In the genomic region with DNA sequence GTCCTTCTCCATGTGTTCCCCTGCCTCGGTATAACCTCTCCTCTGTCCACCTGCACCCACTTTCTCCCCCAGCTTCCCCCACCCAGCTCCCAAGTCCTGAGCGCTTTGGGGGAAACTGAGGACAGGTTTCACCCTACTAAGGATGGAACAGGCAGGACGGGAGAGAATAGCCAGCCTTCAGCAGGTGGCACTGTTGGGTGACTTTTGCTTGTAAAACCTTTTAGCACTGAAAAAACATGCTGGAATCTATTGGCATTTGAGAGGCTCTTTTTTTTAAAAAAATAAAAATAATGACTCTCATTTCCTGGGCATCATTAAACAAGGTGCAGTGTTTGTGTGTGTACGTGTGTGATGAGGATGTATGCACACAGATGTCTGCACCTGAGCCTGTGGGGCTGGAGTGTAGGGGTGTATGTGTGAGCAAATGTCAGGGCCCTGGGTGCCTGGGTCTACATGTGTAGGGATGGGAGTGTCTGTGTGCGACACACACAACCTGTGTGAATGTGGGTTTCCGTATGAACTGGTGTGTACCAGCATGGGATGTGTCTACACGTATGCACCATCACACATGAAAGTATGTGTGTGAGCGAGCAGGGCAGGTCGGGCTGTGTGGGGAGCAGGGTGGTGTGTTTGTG, we compare ENCODE assay signal across 8 cellular contexts.
DNase-seq lines count a peak whose midpoint lies in the region; ATAC-seq, FAIRE-seq and TF ChIP-seq lines count a peak whose summit lies in the region.

No MANE protein-coding gene starts in this region.

- no peak overlapping the region for H2BK20ac ChIP-seq in H1 (ENCODE audit: low read length)

- H2BK12ac ChIP-seq in H1 (ENCODE audit: low read depth, low read length) = peak overlapping the region; percentile 78; the same call in 1 of the 2 replicates

- H3K9me3 ChIP-seq in OCI-LY3 (ENCODE audit: insufficient read depth, low read length) = no peaks in the 10 kb centered on the region
- H3K9me3 ChIP-seq in H1 (ENCODE audit: insufficient read depth in 2 of 2, low read depth in 1 of 2, low read length in 1 of 2) = no peaks in the 10 kb centered on the region

- peak overlapping the region; percentile 91 for H3K9ac ChIP-seq in OCI-LY3 (ENCODE audit: low read length)
- no peak overlapping the region for H3K9ac ChIP-seq in H1 (replicated peaks in 1 of 4; ENCODE audit: extremely low read depth in 1 of 4, low read depth in 3 of 4, low read length in 3 of 4)

- H2AFZ ChIP-seq in OCI-LY3 (ENCODE audit: low read depth, low read length) = no peak overlapping the region
- no peak overlapping the region for H2AFZ ChIP-seq in H1 (ENCODE audit: low read length)

- H3K4me2 ChIP-seq in OCI-LY3 (ENCODE audit: low read length) = peak overlapping the region; percentile 93
- H3K4me2 ChIP-seq in H1 (ENCODE audit: insufficient read depth in 1 of 2, low read depth in 2 of 2, low read length in 2 of 2) = no peak overlapping the region

- H3K23me2 ChIP-seq in H1 (ENCODE audit: low read depth, low read length) = no peaks in the 10 kb centered on the region; the same call in 1 of the 2 replicates

- H3K18ac ChIP-seq in H1 (ENCODE audit: extremely low read depth, low read length) = no peak overlapping the region

- no peak overlapping the region for H3K23ac ChIP-seq in H1 (ENCODE audit: insufficient read length)

- no peaks in the 10 kb centered on the region for H4K20me1 ChIP-seq in OCI-LY3 (ENCODE audit: insufficient read depth, low read length)
- no peaks in the 10 kb centered on the region for H4K20me1 ChIP-seq in H1 (replicated peaks in 1 of 2; ENCODE audit: control insufficient read depth in 1 of 2, insufficient read depth in 2 of 2, low read length in 2 of 2)

- H3K27ac ChIP-seq in OCI-LY3 (ENCODE audit: low read length) (peak overlapping the region; percentile 88), H1 (ENCODE audit: low read depth, low read length) (no peak overlapping the region)

- no peak overlapping the region for H3K56ac ChIP-seq in H1 (replicated peaks; ENCODE audit: insufficient read length, low read depth, low read length)

- peaks cover 20% of the 10 kb centered on the region for H3K36me3 ChIP-seq in OCI-LY3 (replicated peaks; ENCODE audit: low read depth, low read length)
- H3K36me3 ChIP-seq in H1 (ENCODE audit: control insufficient read depth in 2 of 4, insufficient read depth in 4 of 4, low read length in 3 of 4) = no peaks in the 10 kb centered on the region

- POLR2A ChIA-PET in H1 (lab: Charles Lee; ENCODE audit: partially characterized antibody) = interaction anchor here (1.0 kb wide), 1 partner anchor 664 kb away, joined by 3 read pairs; no protein-coding TSS in a partner anchor

- H2BK120ac ChIP-seq in H1 (replicated peaks; ENCODE audit: low read depth, low read length) = no peak overlapping the region

- TF ChIP-seq EP300 in H1 (IDR thresholded peaks at IDR 0.05; ENCODE audit: borderline replicate concordance in 1 of 2, low read depth in 2 of 2, low read length in 2 of 2) = no peak

- DNase-seq in AG08395 (ENCODE audit: low spot score) (peak; percentile 67), GM12864 (ENCODE audit: low read depth) (no peak), H1 (ENCODE audit: low read depth in 1 of 2, low spot score in 2 of 2) (no peak), middle frontal gyrus (ENCODE audit: extremely low spot score, low spot score) (peak; percentile 52), OCI-M2 (lab: John Stamatoyannopoulos, UW; ENCODE audit: unreplicated experiment) (no peak)

- peak overlapping the region; percentile 44 for H4K91ac ChIP-seq in H1 (replicated peaks; ENCODE audit: insufficient read length, low read length)

- FAIRE-seq in H1 (lab: Jason Lieb, UNC) = no peak

- H3K4me3 ChIP-seq in GM12864 (ENCODE audit: low read depth, low read length) (no peak overlapping the region), OCI-LY3 (ENCODE audit: low read length) (peak overlapping the region; percentile 84), H1 (ENCODE audit: extremely low read depth in 1 of 4, insufficient read depth in 2 of 4, low read depth in 3 of 4, low read length in 4 of 4) (no peak overlapping the region)

- no peak overlapping the region; the same call in 1 of the 2 replicates for H2AK5ac ChIP-seq in H1 (ENCODE audit: low read depth, low read length)

- peaks cover 57% of the 10 kb centered on the region for H3K79me2 ChIP-seq in OCI-LY3 (ENCODE audit: low read length)
- no peaks in the 10 kb centered on the region for H3K79me2 ChIP-seq in H1 (ENCODE audit: control insufficient read depth in 1 of 2, insufficient read depth in 2 of 2, low read length in 2 of 2)

- H3K14ac ChIP-seq in H1 (ENCODE audit: insufficient read length) = no peak overlapping the region

- ATAC-seq in HG03097 (IDR thresholded peaks at IDR 0.05; ENCODE audit: low FRiP score, unreplicated experiment) = no peak
- ATAC-seq in HG03196 (IDR thresholded peaks at IDR 0.05; ENCODE audit: unreplicated experiment) = no peak

- H3K27me3 ChIP-seq in OCI-LY3 (ENCODE audit: low read depth, low read length) (no peaks in the 10 kb centered on the region), H1 (replicated peaks in 1 of 4; ENCODE audit: control insufficient read depth in 3 of 4, extremely low read depth in 1 of 4, insufficient read depth in 3 of 4, low read length in 3 of 4) (no peaks in the 10 kb centered on the region)

- peak; percentile 69 to 74 for TF ChIP-seq RAD21 in H1 (IDR thresholded peaks at IDR 0.05 in 1 of 2, conservative IDR thresholded peaks at IDR 0.05 in 1 of 2; ENCODE audit: low read depth in 2 of 2, low read length in 2 of 2)

- no peaks in the 10 kb centered on the region for H3K79me1 ChIP-seq in H1 (ENCODE audit: low read depth, low read length)

- H2BK15ac ChIP-seq in H1 (ENCODE audit: low read length) = no peak overlapping the region

- no peak overlapping the region for H4K5ac ChIP-seq in H1 (ENCODE audit: insufficient read length, low read depth, low read length)

- H3K4me1 ChIP-seq in OCI-LY3 (ENCODE audit: low read length) (peaks cover 91% of the 10 kb centered on the region), H1 (replicated peaks in 1 of 4; ENCODE audit: control insufficient read depth in 3 of 4, insufficient read depth in 4 of 4, low read length in 3 of 4) (no peaks in the 10 kb centered on the region; a peak in 1 of 7 replicates)

- WGBS in H1 (ENCODE audit: extremely low coverage in 1 of 2, insufficient coverage in 1 of 2, insufficient read length in 1 of 2, insufficient replicate concordance in 2 of 2, low coverage in 1 of 2, low lambda C conversion rate in 2 of 2, missing lambda C conversion rate in 1 of 2), 2 experiments = 86% methylated on average over 9 of the region's 9 CpGs; no CpG with 5 or more reads in 1 of the 2 experiments

- no peak overlapping the region for H4K8ac ChIP-seq in H1 (ENCODE audit: extremely low read depth, insufficient read depth, low read length)

- no peak for TF ChIP-seq POLR2A in H1 (IDR thresholded peaks at IDR 0.05; ENCODE audit: control extremely low read depth in 1 of 2, low read depth in 2 of 2, low read length in 2 of 2)

- no peak overlapping the region for H3K4ac ChIP-seq in H1 (replicated peaks; ENCODE audit: insufficient read length, low read depth, low read length)

- CTCF ChIA-PET in H1 (lab: Charles Lee; ENCODE audit: partially characterized antibody) = interaction anchor here (0.6 to 3.8 kb wide), 19 partner anchors 9 to 977 kb away, joined by 3 to 17 read pairs (median 3); no protein-coding TSS in a partner anchor

- TF ChIP-seq CTCF in GM12864 (IDR thresholded peaks at IDR 0.05; ENCODE audit: low read depth, low read length, missing control alignments) (peak; percentile 29), OCI-LY3 (IDR thresholded peaks at IDR 0.05; ENCODE audit: low read depth, low read length) (peak; percentile 72), H1 (IDR thresholded peaks at IDR 0.05; ENCODE audit: control extremely low read depth in 1 of 3, insufficient read depth in 1 of 3, low read depth in 1 of 3, low read length in 3 of 3) (peak; percentile 46 to 53 (median 47))

- 0 out of 2 replicates have a peak overlapping the region, but pooled peaks have one; percentile 8 for H2BK5ac ChIP-seq in H1 (ENCODE audit: low read depth, low read length)

TF ChIP-seq in H1, 55 proteins besides CTCF, POLR2A, EP300 and RAD21:
- TF ChIP-seq ASH2L (IDR thresholded peaks at IDR 0.05; ENCODE audit: low read length) (no peak), SUZ12 (IDR thresholded peaks at IDR 0.05; ENCODE audit: low read length) (no peak), CTBP2 (IDR thresholded peaks at IDR 0.05; ENCODE audit: borderline replicate concordance, insufficient read depth, insufficient read length, low read length) (no peak), FOSL1 (IDR thresholded peaks at IDR 0.05; ENCODE audit: insufficient read depth, low read depth, low read length) (no peak)

Comparison
In these comparisons a context has a peak if more than half of its experiments do, and no peak if none do; other contexts are left out.
1. DNase-seq: peak in AG08395 (single experiment) and middle frontal gyrus (single experiment); none in GM12864 (single experiment), H1 (0 of 2) and OCI-M2 (single experiment).
2. Peak in every context shown above with its lines, with median percentiles within 50 percentile points of each other: CTCF ChIP-seq.